8 cellular contexts compared by ENCODE assay signal in genomic region chr14:64971890-64972785, GRCh38. TPM values are rescaled to one million over a fixed set of nuclear protein-coding genes. Genes with fewer than 3 reads are reported as not detected.
DNase-seq lines count a peak whose midpoint lies in the region; ATAC-seq and TF ChIP-seq lines count a peak whose summit lies in the region.

Gene RAB15 (minus strand): TSS chr14:64972336. CDS start chr14:64972076, 260 bp downstream.

- peaks cover 20% of the 10 kb centered on the region for H3K4me1 ChIP-seq in A673 (ENCODE audit: insufficient read depth, low read length, poor library complexity, severe bottlenecking)
- H3K4me1 ChIP-seq in upper lobe of right lung, result peaks cover 10% of the 10 kb centered on the region

- H3K4me3 Mint-ChIP-seq in activated T-helper 17 cell treated with anti-CD3 and anti-CD28 coated beads, Interleukin-2, amount 50 U/mL, for 72 hours, result peak within 1 kb of the TSS; percentile 74
- H3K4me3 Mint-ChIP-seq in nephron progenitor cell, result peak within 1 kb of the TSS; percentile 81

- H3K27ac ChIP-seq in A673 (ENCODE audit: low read depth, low read length, poor library complexity, severe bottlenecking), result peak within 1 kb of the TSS; percentile 65
- no peak within 1 kb of the TSS for H3K27ac ChIP-seq in upper lobe of right lung

- TF ChIP-seq CTCF in A673 (conservative IDR thresholded peaks at IDR 0.05; ENCODE audit: low read depth, low read length) (no peak), fibroblast of pulmonary artery (IDR thresholded peaks at IDR 0.05; ENCODE audit: low read length, missing control alignments) (no peak), nephron progenitor cell (IDR thresholded peaks at IDR 0.05) (no peak), upper lobe of right lung (IDR thresholded peaks at IDR 0.05) (no peak)

- H3K4me1 Mint-ChIP-seq in activated T-helper 17 cell treated with anti-CD3 and anti-CD28 coated beads, Interleukin-2, amount 50 U/mL, for 72 hours, result peaks cover 10% of the 10 kb centered on the region
- peaks cover 18% of the 10 kb centered on the region for H3K4me1 Mint-ChIP-seq in nephron progenitor cell

- ATAC-seq in GM19023 (IDR thresholded peaks at IDR 0.05; ENCODE audit: unreplicated experiment), result peak; percentile 47
- peak; percentile 78 for ATAC-seq in activated T-helper 17 cell treated with anti-CD3 and anti-CD28 coated beads, Interleukin-2, amount 50 U/mL, for 72 hours (replicated peaks)
- peak; percentile 78 for ATAC-seq in upper lobe of right lung

- no peaks in the 10 kb centered on the region for H3K9me3 Mint-ChIP-seq in activated T-helper 17 cell treated with anti-CD3 and anti-CD28 coated beads, Interleukin-2, amount 50 U/mL, for 72 hours
- H3K9me3 Mint-ChIP-seq in nephron progenitor cell, result no peaks in the 10 kb centered on the region

- H3K27me3 ChIP-seq in A673 (replicated peaks; ENCODE audit: insufficient read depth, low read depth, low read length, poor library complexity), result no peaks in the 10 kb centered on the region
- no peaks in the 10 kb centered on the region for H3K27me3 ChIP-seq in upper lobe of right lung

- DNase-seq in A673 (ENCODE audit: low spot score) (peak; percentile 49), NCI-H2171 (lab: John Stamatoyannopoulos, UW) (peak; percentile 64), fibroblast of pulmonary artery (ENCODE audit: low read depth) (no peak), nephron progenitor cell (peak; percentile 78), upper lobe of right lung (peak; percentile 74), NK-92 (lab: John Stamatoyannopoulos, UW; ENCODE audit: unreplicated experiment) (no peak)

- intact Hi-C loops in A673 (cut with micrococcal nuclease; ENCODE audit: unreplicated experiment), result no loop called here
- intact Hi-C loops in upper lobe of right lung (cut with DNase I), result no loop called here

- H3K9me3 ChIP-seq in A673 (ENCODE audit: low read depth, low read length, poor library complexity, severe bottlenecking) (no peaks in the 10 kb centered on the region), upper lobe of right lung (no peaks in the 10 kb centered on the region)

- H3K36me3 ChIP-seq in A673 (ENCODE audit: insufficient read depth, low read length, poor library complexity, severe bottlenecking) (no peaks in the 10 kb centered on the region), upper lobe of right lung (no peaks in the 10 kb centered on the region)

- BruUV-seq in A673 (replicated peaks; lab: Mats Ljungman, UMichigan), result no TSS peak

- no peaks in the 10 kb centered on the region for H3K36me3 Mint-ChIP-seq in activated T-helper 17 cell treated with anti-CD3 and anti-CD28 coated beads, Interleukin-2, amount 50 U/mL, for 72 hours (ENCODE audit: low read depth)
- H3K36me3 Mint-ChIP-seq in nephron progenitor cell (ENCODE audit: low read depth), result peaks cover 5% of the 10 kb centered on the region

- POLR2A ChIA-PET in A673 (lab: Charles Lee; ENCODE audit: low non-redundant PET), result no interaction called here

- H3K27ac Mint-ChIP-seq in activated T-helper 17 cell treated with anti-CD3 and anti-CD28 coated beads, Interleukin-2, amount 50 U/mL, for 72 hours, result peak within 1 kb of the TSS; percentile 62
- no peak within 1 kb of the TSS for H3K27ac Mint-ChIP-seq in nephron progenitor cell

- H3K4me3 ChIP-seq in A673 (ENCODE audit: low read depth, low read length, poor library complexity, severe bottlenecking), result peak within 1 kb of the TSS; percentile 70
- H3K4me3 ChIP-seq in fibroblast of pulmonary artery (replicated peaks; ENCODE audit: low read depth, low read length), result peak within 1 kb of the TSS; percentile 62
- H3K4me3 ChIP-seq in upper lobe of right lung, result peak within 1 kb of the TSS; percentile 71

- no peaks in the 10 kb centered on the region for H3K27me3 Mint-ChIP-seq in activated T-helper 17 cell treated with anti-CD3 and anti-CD28 coated beads, Interleukin-2, amount 50 U/mL, for 72 hours
- H3K27me3 Mint-ChIP-seq in nephron progenitor cell (ENCODE audit: low read depth, poor library complexity), result peaks cover 36% of the 10 kb centered on the region

- CTCF ChIA-PET in A673 (lab: Charles Lee), result interaction anchor here (0.7 to 1.1 kb wide), 2 partner anchors 9 to 19 kb away, joined by 3 to 5 read pairs; no protein-coding TSS in a partner anchor

RNA-seq across cellular contexts. Expression of gene RAB15, which starts in this region (rescaled TPM):
- total RNA-seq in A673 (2021), result 23.6 and 26.9 TPM in 2 replicates
- 1 to 10 TPM; 4.3 to 7.2 TPM for total RNA-seq in activated T-helper 17 cell treated with anti-CD3 and anti-CD28 coated beads, Interleukin-2, amount 50 U/mL, for 72 hours
- total RNA-seq in upper lobe of right lung, result 21.5 TPM

Comparison
In these comparisons a context has a peak if more than half of its experiments do, and no peak if none do; other contexts are left out.
1. DNase-seq: peak in A673 (single experiment), NCI-H2171 (single experiment), nephron progenitor cell (single experiment) and upper lobe of right lung (single experiment); none in fibroblast of pulmonary artery (single experiment) and NK-92 (single experiment).
2. Peak in every context shown above with its lines, with median percentiles within 50 percentile points of each other: H3K4me3 ChIP-seq and ATAC-seq.